Comparison of ENCODE assay signal across 8 cellular contexts in genomic region chr1:27489973-27490741, GRCh38. TPM values are rescaled to one million over a fixed set of nuclear protein-coding genes. Genes with fewer than 3 reads are reported as not detected.
DNase-seq lines count a peak whose midpoint lies in the region; TF ChIP-seq lines count a peak whose summit lies in the region.

Gene WASF2 (minus strand): TSS chr1:27490167. CDS start chr1:27428890, 61,277 bp downstream.

- H3K36me3 ChIP-seq in MG63 = peaks cover 8% of the 10 kb centered on the region

- H3K18ac ChIP-seq in H9 (ENCODE audit: insufficient read length, low read depth, low read length) = peak within 1 kb of the TSS; percentile 91

- no peaks in the 10 kb centered on the region for H3K79me1 ChIP-seq in H9 (ENCODE audit: insufficient read depth, low read depth, low read length, poor library complexity, severe bottlenecking)

- no peak within 1 kb of the TSS for H2BK15ac ChIP-seq in H9 (ENCODE audit: low read depth, low read length)

- H3K79me2 ChIP-seq in H9 (ENCODE audit: insufficient read depth, low read length) = peaks cover 5% of the 10 kb centered on the region; the same call in 1 of the 2 replicates

- H3K27me3 Mint-ChIP-seq in H9 (ENCODE audit: low read depth) = no peaks in the 10 kb centered on the region; the same call in 1 of the 2 replicates
- no peaks in the 10 kb centered on the region for H3K27me3 Mint-ChIP-seq in nephron (ENCODE audit: low read depth)
- H3K27me3 Mint-ChIP-seq in stimulated activated naive CD8-positive, alpha-beta T cell treated with anti-CD3 and anti-CD28 coated beads, Interleukin-15, Interleukin-2, amounts not matched to agents 100 ng/mL and 50 ng/mL, for 24 hours = no peaks in the 10 kb centered on the region

- H4K5ac ChIP-seq in H9 (ENCODE audit: insufficient read length, low read depth, low read length) = no peak within 1 kb of the TSS

- H3K4me3 ChIP-seq in MG63 (peak within 1 kb of the TSS; percentile 91), fibroblast of the aortic adventitia (ENCODE audit: low read depth, low read length) (peak within 1 kb of the TSS; percentile 99)

- H3K56ac ChIP-seq in H9 (ENCODE audit: insufficient read length, low read depth, low read length) = no peak within 1 kb of the TSS

- no peak within 1 kb of the TSS for H4K91ac ChIP-seq in H9 (ENCODE audit: insufficient read length, low read depth, low read length)

- no peaks in the 10 kb centered on the region for H4K20me1 ChIP-seq in H9 (ENCODE audit: control insufficient read depth, insufficient read depth, insufficient read length)

- no peaks in the 10 kb centered on the region for H3K4me1 ChIP-seq in H9 (ENCODE audit: insufficient read depth, low read length)

- peak within 1 kb of the TSS; percentile 87 for H2AFZ ChIP-seq in H9 (ENCODE audit: low read length)

- peak within 1 kb of the TSS; percentile 92 for H3K9ac ChIP-seq in H9 (ENCODE audit: extremely low read depth, insufficient read length, low read length)

- no peak within 1 kb of the TSS for H3K4ac ChIP-seq in H9 (ENCODE audit: low read depth, low read length)

- H3K9me3 ChIP-seq in H9 (ENCODE audit: control insufficient read depth, low read depth, low read length) = no peaks in the 10 kb centered on the region
- no peaks in the 10 kb centered on the region for H3K9me3 ChIP-seq in MG63

- peak within 1 kb of the TSS; percentile 34 for H3K4me2 ChIP-seq in H9 (ENCODE audit: insufficient read depth, insufficient read length, low read length)

- TF ChIP-seq CTCF in H9 (conservative IDR thresholded peaks at IDR 0.05) (no peak), fibroblast of the aortic adventitia (IDR thresholded peaks at IDR 0.05; ENCODE audit: insufficient read depth, low read length) (no peak), nephron (IDR thresholded peaks at IDR 0.05; ENCODE audit: unreplicated experiment in 3 of 3) (no peak)

- peaks cover 0 to under 1% (median 0%) of the 10 kb centered on the region in 3 experiments; a peak in 3 of 7 replicates for H3K36me3 Mint-ChIP-seq in H9 (ENCODE audit: insufficient read depth in 1 of 3, low read depth in 3 of 3)
- H3K36me3 Mint-ChIP-seq in nephron (ENCODE audit: low read depth) = no peaks in the 10 kb centered on the region
- H3K36me3 Mint-ChIP-seq in stimulated activated naive CD8-positive, alpha-beta T cell treated with anti-CD3 and anti-CD28 coated beads, Interleukin-15, Interleukin-2, amounts not matched to agents 100 ng/mL and 50 ng/mL, for 24 hours (ENCODE audit: low read depth) = no peaks in the 10 kb centered on the region

- H3K27me3 ChIP-seq in H9 (ENCODE audit: insufficient read depth, low read length) (no peaks in the 10 kb centered on the region), MG63 (no peaks in the 10 kb centered on the region)

- H2AK5ac ChIP-seq in H9 (ENCODE audit: insufficient read length, low read length) = no peak within 1 kb of the TSS

- H3K23me2 ChIP-seq in H9 (ENCODE audit: insufficient read length, low read depth, low read length, poor library complexity, severe bottlenecking) = peaks cover 4% of the 10 kb centered on the region

- H2BK5ac ChIP-seq in H9 (ENCODE audit: insufficient read length, low read length) = no peak within 1 kb of the TSS

- no peak within 1 kb of the TSS for H4K8ac ChIP-seq in H9 (replicated peaks; ENCODE audit: insufficient read length, low read depth, low read length)

- H3K4me3 Mint-ChIP-seq in H9 (peak within 1 kb of the TSS; percentile 84 to 93), nephron (peak within 1 kb of the TSS; percentile 93 to 99 (median 95))
- H3K4me3 Mint-ChIP-seq in stimulated activated naive CD8-positive, alpha-beta T cell treated with anti-CD3 and anti-CD28 coated beads, Interleukin-15, Interleukin-2, amounts not matched to agents 100 ng/mL and 50 ng/mL, for 24 hours = peak within 1 kb of the TSS; percentile 92

- H2BK20ac ChIP-seq in H9 (ENCODE audit: low read depth, low read length, poor library complexity, severe bottlenecking) = no peak within 1 kb of the TSS

- peak within 1 kb of the TSS; percentile 95 for H3K14ac ChIP-seq in H9 (ENCODE audit: insufficient read depth, low read length)

- no peak within 1 kb of the TSS for H3K23ac ChIP-seq in H9 (ENCODE audit: insufficient read length, low read depth, low read length)

- peaks cover 18 to 38% of the 10 kb centered on the region in 2 experiments for H3K4me1 Mint-ChIP-seq in H9
- H3K4me1 Mint-ChIP-seq in nephron = peaks cover 38% of the 10 kb centered on the region
- peaks cover 42% of the 10 kb centered on the region for H3K4me1 Mint-ChIP-seq in stimulated activated naive CD8-positive, alpha-beta T cell treated with anti-CD3 and anti-CD28 coated beads, Interleukin-15, Interleukin-2, amounts not matched to agents 100 ng/mL and 50 ng/mL, for 24 hours (ENCODE audit: low read depth)

- H3K9me3 Mint-ChIP-seq in H9 (no peaks in the 10 kb centered on the region), nephron (no peaks in the 10 kb centered on the region)
- no peaks in the 10 kb centered on the region for H3K9me3 Mint-ChIP-seq in stimulated activated naive CD8-positive, alpha-beta T cell treated with anti-CD3 and anti-CD28 coated beads, Interleukin-15, Interleukin-2, amounts not matched to agents 100 ng/mL and 50 ng/mL, for 24 hours

- no peak within 1 kb of the TSS for H2BK120ac ChIP-seq in H9 (ENCODE audit: low read depth, low read length, poor library complexity, severe bottlenecking)

- no peak within 1 kb of the TSS for H2BK12ac ChIP-seq in H9 (ENCODE audit: insufficient read length, low read depth, low read length)

- DNase-seq in ELR (ENCODE audit: low read depth) (peak; percentile 96), H9 (peak; percentile 96), MG63 (peak; percentile 95), SHP77 treated with DMSO at 0.1 percent for 48 hours (lab: John Stamatoyannopoulos, UW) (peak; percentile 92), fibroblast of the aortic adventitia (ENCODE audit: low read depth) (peak; percentile 98)
- DNase-seq in activated effector memory CD4-positive, alpha-beta T cell treated with anti-CD3 and anti-CD28 coated beads, Interleukin-2, amount 50 U/mL, for 16 hours = peak; percentile 99

- H3T11ph ChIP-seq in H9 (ENCODE audit: low read length) = peak within 1 kb of the TSS; percentile 93

- peak within 1 kb of the TSS; percentile 73 for H3K27ac ChIP-seq in H9 (ENCODE audit: insufficient read length, low read depth, low read length)

- WGBS in H9 (ENCODE audit: extremely low coverage, insufficient read length, low lambda C conversion rate) = no CpG with 5 or more reads among the region's 50 CpGs

- H3K27ac Mint-ChIP-seq in H9 (peak within 1 kb of the TSS; percentile 99 to 100 (median 100)), nephron (peak within 1 kb of the TSS; percentile 100)
- peak within 1 kb of the TSS; percentile 99 for H3K27ac Mint-ChIP-seq in stimulated activated naive CD8-positive, alpha-beta T cell treated with anti-CD3 and anti-CD28 coated beads, Interleukin-15, Interleukin-2, amounts not matched to agents 100 ng/mL and 50 ng/mL, for 24 hours

RNA-seq across cellular contexts. Expression of gene WASF2, which starts in this region (rescaled TPM):
- total RNA-seq in H9 (2021) (65.9 and 69.2 TPM in 2 replicates), fibroblast of the aortic adventitia (ENCODE audit: low replicate concordance) (33.0 and 37.9 TPM in 2 replicates)
- total RNA-seq in MG63 (2014; rRNA removed; shearing (Covaris generic); ENCODE audit: low replicate concordance) = 13.9 and 15.5 TPM in 2 replicates

Comparison
In these comparisons a context has a peak if more than half of its experiments do, and no peak if none do; other contexts are left out.
1. Peak in every context shown above with its lines: DNase-seq, H3K4me3 ChIP-seq and H3K27ac ChIP-seq.